In genomic region chr17:7557825-7558543, GRCh38 we compare ENCODE assay signal across 1 cellular context.
TF ChIP-seq lines count a peak whose summit lies in the region.

No MANE protein-coding gene starts in this region.

TF ChIP-seq in HepG2, 621 proteins besides CTCF, POLR2A, EP300 and RAD21 (continues in another document):
- peak; percentile 19 for TF ChIP-seq AGO1 (IDR thresholded peaks at IDR 0.05; ENCODE audit: low read depth, low read length, poor library complexity, severe bottlenecking)
- 0 out of 2 replicates have a peak, but pooled peaks have one; percentile 22 for TF ChIP-seq MLX (CRISPR knock-in tag; IDR thresholded peaks at IDR 0.05)
- TF ChIP-seq ZNF605 (CRISPR knock-in tag; IDR thresholded peaks at IDR 0.05) = peak; percentile 75; the same call in 1 of the 2 replicates
- TF ChIP-seq MATR3 (CRISPR knock-in tag; IDR thresholded peaks at IDR 0.05) = no peak
- TF ChIP-seq CCAR2 (optimal IDR thresholded peaks at IDR 0.05; ENCODE audit: low read depth, low read length) = no peak
- TF ChIP-seq ZNF615 (CRISPR knock-in tag; IDR thresholded peaks at IDR 0.05; ENCODE audit: borderline replicate concordance) = no peak
- TF ChIP-seq KLF15 (CRISPR knock-in tag; IDR thresholded peaks at IDR 0.05; ENCODE audit: borderline replicate concordance) = no peak
- no peak for TF ChIP-seq MIER2 (CRISPR knock-in tag; IDR thresholded peaks at IDR 0.05)
- no peak for TF ChIP-seq SIN3B (IDR thresholded peaks at IDR 0.05; ENCODE audit: low read length)
- TF ChIP-seq ZMAT3 (CRISPR knock-in tag; conservative IDR thresholded peaks at IDR 0.05) = 0 out of 2 replicates have a peak, but pooled peaks have one; percentile 16
- TF ChIP-seq CBX5 (CRISPR knock-in tag; IDR thresholded peaks at IDR 0.05; ENCODE audit: borderline replicate concordance) = no peak
- no peak for TF ChIP-seq GABPA (IDR thresholded peaks at IDR 0.05; ENCODE audit: low read depth, low read length)
- TF ChIP-seq GABPA (CRISPR knock-in tag; IDR thresholded peaks at IDR 0.05; ENCODE audit: low read depth) = peak; percentile 24; the same call in 1 of the 2 replicates
- TF ChIP-seq SNAI1 (CRISPR knock-in tag; IDR thresholded peaks at IDR 0.05; ENCODE audit: borderline replicate concordance) = peak; percentile 71; the same call in 1 of the 2 replicates
- TF ChIP-seq NFE2L2 (IDR thresholded peaks at IDR 0.05; ENCODE audit: low read length) = no peak
- TF ChIP-seq THAP7 (CRISPR knock-in tag; IDR thresholded peaks at IDR 0.05) = no peak
- TF ChIP-seq ZSCAN29 (CRISPR knock-in tag; conservative IDR thresholded peaks at IDR 0.05) = no peak
- no peak for TF ChIP-seq MTA1 (CRISPR knock-in tag; IDR thresholded peaks at IDR 0.05; ENCODE audit: borderline replicate concordance)
- TF ChIP-seq ZBTB49 (CRISPR knock-in tag; IDR thresholded peaks at IDR 0.05; ENCODE audit: borderline replicate concordance) = no peak
- TF ChIP-seq EED (CRISPR knock-in tag; IDR thresholded peaks at IDR 0.05) = no peak
- TF ChIP-seq ZFP36L1 (CRISPR knock-in tag; IDR thresholded peaks at IDR 0.05) = no peak
- TF ChIP-seq SOX13 (IDR thresholded peaks at IDR 0.05) = no peak
- peak in 1 of 2 experiments; percentile 18; a peak in 1 of 4 replicates for TF ChIP-seq SOX13 (CRISPR knock-in tag; conservative IDR thresholded peaks at IDR 0.05 in 1 of 2, IDR thresholded peaks at IDR 0.05 in 1 of 2)
- TF ChIP-seq ZBTB43 (CRISPR knock-in tag; conservative IDR thresholded peaks at IDR 0.05) = no peak
- TF ChIP-seq KAT8 (CRISPR knock-in tag; IDR thresholded peaks at IDR 0.05) = peak; percentile 82
- TF ChIP-seq CBX2 (IDR thresholded peaks at IDR 0.05; ENCODE audit: low read depth, low read length) = no peak
- no peak for TF ChIP-seq CBX2 (CRISPR knock-in tag; IDR thresholded peaks at IDR 0.05; ENCODE audit: low read depth)
- no peak for TF ChIP-seq MIXL1 (CRISPR knock-in tag; IDR thresholded peaks at IDR 0.05)
- TF ChIP-seq GMEB1 (CRISPR knock-in tag; IDR thresholded peaks at IDR 0.05; ENCODE audit: borderline replicate concordance) = 0 out of 2 replicates have a peak, but pooled peaks have one; percentile 14
- no peak; the same call in 1 of the 2 replicates for TF ChIP-seq FOXO1 (CRISPR knock-in tag; IDR thresholded peaks at IDR 0.05)
- TF ChIP-seq RFX3 (CRISPR knock-in tag; IDR thresholded peaks at IDR 0.05) = no peak
- TF ChIP-seq THYN1 (CRISPR knock-in tag; IDR thresholded peaks at IDR 0.05; ENCODE audit: borderline replicate concordance, low read depth) = no peak
- no peak for TF ChIP-seq BRD4 (CRISPR knock-in tag; IDR thresholded peaks at IDR 0.05)
- TF ChIP-seq SALL2 (CRISPR knock-in tag; IDR thresholded peaks at IDR 0.05) = no peak
- TF ChIP-seq MAFK (conservative IDR thresholded peaks at IDR 0.05 in 1 of 2, IDR thresholded peaks at IDR 0.05 in 1 of 2; ENCODE audit: low read length in 2 of 2) = no peak
- TF ChIP-seq ZNF781 (CRISPR knock-in tag; IDR thresholded peaks at IDR 0.05; ENCODE audit: borderline replicate concordance, not compliant biosample characterization) = no peak
- TF ChIP-seq TEF (CRISPR knock-in tag; IDR thresholded peaks at IDR 0.05) = no peak
- TF ChIP-seq HDAC1 (CRISPR knock-in tag; IDR thresholded peaks at IDR 0.05) = peak; percentile 43; the same call in 1 of the 2 replicates
- no peak for TF ChIP-seq IRF1 (CRISPR knock-in tag; IDR thresholded peaks at IDR 0.05; ENCODE audit: low read depth)
- TF ChIP-seq ELF4 (CRISPR knock-in tag; IDR thresholded peaks at IDR 0.05; ENCODE audit: borderline replicate concordance) = no peak
- TF ChIP-seq RARA (CRISPR knock-in tag; IDR thresholded peaks at IDR 0.05) = peak; percentile 32; the same call in 1 of the 2 replicates
- no peak for TF ChIP-seq NFYB (CRISPR knock-in tag; IDR thresholded peaks at IDR 0.05)
- TF ChIP-seq CSRNP2 (CRISPR knock-in tag; conservative IDR thresholded peaks at IDR 0.05; ENCODE audit: low read depth) = no peak
- TF ChIP-seq PAWR (CRISPR knock-in tag; IDR thresholded peaks at IDR 0.05; ENCODE audit: borderline replicate concordance) = no peak
- no peak; the same call in 1 of the 2 replicates for TF ChIP-seq ZXDC (CRISPR knock-in tag; IDR thresholded peaks at IDR 0.05)
- TF ChIP-seq ZNF510 (CRISPR knock-in tag; IDR thresholded peaks at IDR 0.05; ENCODE audit: low read depth) = no peak
- TF ChIP-seq ZNF20 (CRISPR knock-in tag; IDR thresholded peaks at IDR 0.05) = peak; percentile 79; the same call in 1 of the 2 replicates
- no peak for TF ChIP-seq SNAPC4 (CRISPR knock-in tag; IDR thresholded peaks at IDR 0.05)
- TF ChIP-seq ZFY (CRISPR knock-in tag; IDR thresholded peaks at IDR 0.05) = peak; percentile 77
